ENCODE assay signal across 28 cellular contexts in the genomic region with DNA sequence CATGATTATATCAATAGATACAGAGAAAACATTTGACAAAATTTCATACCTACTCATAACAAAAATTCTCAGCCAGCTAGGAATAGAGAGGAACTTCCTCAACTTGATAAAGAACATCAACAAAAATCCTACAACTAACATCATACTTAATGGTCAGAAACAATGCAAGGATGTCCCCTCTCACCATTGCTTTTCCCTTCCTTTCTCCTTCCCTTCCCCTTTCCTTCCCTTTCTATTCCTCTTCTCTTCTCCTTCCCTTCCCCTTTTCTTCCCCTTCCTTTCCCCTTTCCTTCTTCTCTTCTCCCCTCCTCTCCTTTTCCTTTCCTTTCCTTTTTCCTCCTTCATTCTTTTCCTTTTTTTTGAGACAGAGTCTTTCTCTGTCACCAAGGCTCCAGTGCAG.
"Had no signal": no experiment of that assay in that cellular context is flagged by ENCODE, and none has a peak within 500 bp of the region (broad histone marks: within the 10 kb centered on the region; RNA-seq: fewer than 3 reads in every experiment).

No MANE protein-coding gene starts in this region.

- H3K27me3 ChIP-seq: colonic mucosa, esophagus muscularis mucosa, foreskin keratinocyte, gastrocnemius medialis had no signal

- H3K27ac Mint-ChIP-seq: dendritic cell treated with granulocyte-macrophage colony-stimulating factor and Interleukin-4, amounts not matched to agents 40 ng/mL and 50 ng/mL, for 4 days; effector memory CD8-positive, alpha-beta T cell; endodermal cell had no signal

- ATAC-seq: effector memory CD8-positive, alpha-beta T cell; esophagus mucosa; foreskin keratinocyte; gastrocnemius medialis; heart left ventricle; heart right ventricle had no signal

- H3K27ac ChIP-seq: colonic mucosa, coronary artery, dorsolateral prefrontal cortex, epithelial cell of prostate, esophagus muscularis mucosa, esophagus squamous epithelium, foreskin keratinocyte, gastrocnemius medialis, heart left ventricle, heart right ventricle had no signal

- H3K4me3 ChIP-seq: colonic mucosa, coronary artery, dorsolateral prefrontal cortex, esophagus muscularis mucosa, esophagus squamous epithelium, gastrocnemius medialis, heart left ventricle, heart right ventricle had no signal

- FAIRE-seq: colon, endometrium, endothelial cell of umbilical vein, frontal cortex had no signal

- H3K9me3 ChIP-seq: colonic mucosa, esophagus squamous epithelium, gastrocnemius medialis had no signal

- H3K9me3 Mint-ChIP-seq: effector memory CD8-positive, alpha-beta T cell had no signal

- H3K4me3 Mint-ChIP-seq: dendritic cell treated with granulocyte-macrophage colony-stimulating factor and Interleukin-4, amounts not matched to agents 40 ng/mL and 50 ng/mL, for 4 days; effector memory CD8-positive, alpha-beta T cell; endodermal cell had no signal

- H3K4me1 Mint-ChIP-seq: endodermal cell had no signal

- DNase-seq: colonic mucosa; cortex of kidney; dermis blood vessel endothelial cell; dorsolateral prefrontal cortex; effector CD4-positive, alpha-beta T cell; effector CD8-positive, alpha-beta T cell; effector memory CD4-positive, alpha-beta T cell; effector memory CD8-positive, alpha-beta T cell; endodermal cell; erythroblast; esophagus squamous epithelium; foreskin fibroblast; foreskin keratinocyte; foreskin melanocyte; gastrocnemius medialis; glutamatergic neuron; head of caudate nucleus; heart left ventricle; heart right ventricle had no signal

- H3K36me3 ChIP-seq: colonic mucosa, esophagus muscularis mucosa, esophagus squamous epithelium, gastrocnemius medialis, heart left ventricle, heart right ventricle had no signal

- H3K27me3 Mint-ChIP-seq: dendritic cell treated with granulocyte-macrophage colony-stimulating factor and Interleukin-4, amounts not matched to agents 40 ng/mL and 50 ng/mL, for 4 days had no signal

- H3K4me1 ChIP-seq: colonic mucosa, esophagus muscularis mucosa, esophagus squamous epithelium, foreskin keratinocyte, gastrocnemius medialis, heart left ventricle, heart right ventricle had no signal
